Comparison of ENCODE assay signal across 29 cellular contexts in the genomic region with DNA sequence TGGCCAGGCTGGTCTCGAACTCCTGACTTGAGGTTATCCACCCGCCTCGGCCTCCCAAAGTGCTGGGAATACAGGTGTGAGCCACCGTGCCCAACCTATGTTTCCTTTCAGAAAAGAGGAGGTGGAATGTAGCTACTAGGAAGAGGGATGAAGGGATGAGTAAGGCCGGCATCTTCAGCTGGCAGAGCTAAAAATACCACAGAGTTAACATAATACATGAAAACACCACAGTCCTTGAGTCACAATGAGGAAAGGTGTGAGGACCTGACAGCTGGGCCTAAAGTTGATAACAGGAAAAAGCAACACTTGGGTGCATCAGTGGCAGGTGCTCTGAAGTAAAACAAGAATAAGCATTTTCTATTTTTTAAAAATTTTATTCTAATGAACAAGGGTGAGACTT.
"Had no signal": no experiment of that assay in that cellular context is flagged by ENCODE, and none has a peak within 500 bp of the region (broad histone marks: within the 10 kb centered on the region; RNA-seq: fewer than 3 reads in every experiment).

No MANE protein-coding gene starts in this region.

- DNase-seq: activated CD4-positive, alpha-beta memory T cell treated with anti-CD3 and anti-CD28 coated beads for 36 hours; activated CD4-positive, alpha-beta T cell treated with anti-CD3 and anti-CD28 coated beads, Interleukin-2, amount 10 ng/mL, durations not matched to agents 24 days and 14 days; activated CD4-positive, CD25-positive, alpha-beta regulatory T cell treated with anti-CD3 and anti-CD28 coated beads, Interleukin-2, amount 50 U/mL, for 72 hours; activated CD8-positive, alpha-beta memory T cell treated with anti-CD3 and anti-CD28 coated beads, Interleukin-2, amount 50 U/mL, for 4 hours; activated gamma-delta T cell treated with Interleukin-2 at 50 U/mL for 16 hours; activated naive CD4-positive, alpha-beta T cell treated with anti-CD3 and anti-CD28 coated beads, Interleukin-2, amount 50 U/mL, for 16 hours; activated T-cell treated with anti-CD3 and anti-CD28 coated beads, Interleukin-2, amount 50 U/mL, for 24 hours; amygdala; dermis blood vessel endothelial cell; effector CD4-positive, alpha-beta T cell; esophagus squamous epithelium; gastrocnemius medialis; glutamatergic neuron; islet precursor cell; left colon; mammary epithelial cell; natural killer cell; right cardiac atrium; spleen; stimulated activated naive CD4-positive, alpha-beta T cell; T-helper 17 cell; T1000; transverse colon had no signal

- H3K4me2 ChIP-seq: neural progenitor cell had no signal

- H3K27ac ChIP-seq: epithelial cell of prostate, esophagus squamous epithelium, gastrocnemius medialis, neural progenitor cell, spleen, transverse colon had no signal

- H3K9me3 ChIP-seq: gastrocnemius medialis, transverse colon had no signal

- H3K4me1 ChIP-seq: esophagus squamous epithelium, gastrocnemius medialis, neural progenitor cell, spleen, transverse colon had no signal

- H3K36me3 Mint-ChIP-seq: activated CD4-positive, alpha-beta memory T cell treated with anti-CD3 and anti-CD28 coated beads for 36 hours; natural killer cell had no signal

- H3K4me3 ChIP-seq: esophagus squamous epithelium, gastrocnemius medialis, neural progenitor cell, spleen, transverse colon had no signal

- H3K27ac Mint-ChIP-seq: activated CD4-positive, alpha-beta memory T cell treated with anti-CD3 and anti-CD28 coated beads for 36 hours; activated CD4-positive, alpha-beta T cell treated with anti-CD3 and anti-CD28 coated beads, Interleukin-2, amount 10 ng/mL, durations not matched to agents 24 days and 14 days; activated T-cell treated with anti-CD3 and anti-CD28 coated beads, Interleukin-2, amount 50 U/mL, for 24 hours; activated T-helper 17 cell treated with anti-CD3 and anti-CD28 coated beads, Interleukin-2, amount 50 U/mL, for 72 hours; mesothelial cell of epicardium; natural killer cell; neural progenitor cell; T-helper 17 cell had no signal

- H3K27me3 Mint-ChIP-seq: activated CD4-positive, alpha-beta memory T cell treated with anti-CD3 and anti-CD28 coated beads for 36 hours; activated CD4-positive, alpha-beta T cell treated with anti-CD3 and anti-CD28 coated beads, Interleukin-2, amount 10 ng/mL, durations not matched to agents 24 days and 14 days; activated T-cell treated with anti-CD3 and anti-CD28 coated beads, Interleukin-2, amount 50 U/mL, for 24 hours; T-helper 17 cell had no signal

- H3K36me3 ChIP-seq: esophagus squamous epithelium, gastrocnemius medialis, neural progenitor cell, spleen, transverse colon had no signal

- FAIRE-seq: colon, urothelium cell line had no signal

- H3K4me3 Mint-ChIP-seq: activated CD4-positive, alpha-beta memory T cell treated with anti-CD3 and anti-CD28 coated beads for 36 hours; activated CD4-positive, alpha-beta T cell treated with anti-CD3 and anti-CD28 coated beads, Interleukin-2, amount 10 ng/mL, durations not matched to agents 24 days and 14 days; activated T-cell treated with anti-CD3 and anti-CD28 coated beads, Interleukin-2, amount 50 U/mL, for 24 hours; activated T-helper 17 cell treated with anti-CD3 and anti-CD28 coated beads, Interleukin-2, amount 50 U/mL, for 72 hours; mesothelial cell of epicardium; natural killer cell; neural progenitor cell; T-helper 17 cell had no signal

- H3K9ac ChIP-seq: neural progenitor cell had no signal

- H2AFZ ChIP-seq: neural progenitor cell had no signal

- H3K4me1 Mint-ChIP-seq: activated CD4-positive, alpha-beta T cell treated with anti-CD3 and anti-CD28 coated beads, Interleukin-2, amount 10 ng/mL, durations not matched to agents 24 days and 14 days; activated T-helper 17 cell treated with anti-CD3 and anti-CD28 coated beads, Interleukin-2, amount 50 U/mL, for 72 hours; mesothelial cell of epicardium; natural killer cell; T-helper 17 cell had no signal

- H3K27me3 ChIP-seq: esophagus squamous epithelium, gastrocnemius medialis, neural progenitor cell, spleen, transverse colon had no signal

- ATAC-seq: activated T-helper 17 cell treated with anti-CD3 and anti-CD28 coated beads, Interleukin-2, amount 50 U/mL, for 72 hours; gastrocnemius medialis; left colon; natural killer cell; right cardiac atrium; T-helper 17 cell had no signal
